In the genomic region with DNA sequence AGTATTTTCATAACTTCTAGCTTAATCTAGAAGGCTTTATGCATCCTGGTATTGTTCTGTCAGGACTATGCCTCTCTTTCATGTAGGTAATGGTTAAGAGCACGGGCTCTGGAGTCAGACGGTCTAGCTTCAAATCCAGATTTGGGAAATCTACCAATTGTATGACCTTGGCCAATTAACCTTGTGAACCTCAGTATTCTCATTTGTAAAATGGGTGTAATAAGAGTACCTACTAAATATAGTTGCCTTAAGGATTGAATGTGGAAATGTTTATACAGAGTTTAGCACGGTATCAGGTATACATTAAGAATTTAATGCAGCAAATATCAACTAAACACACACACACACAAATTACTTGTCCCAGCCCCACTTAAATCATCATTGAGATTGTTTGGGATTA, we compare ENCODE assay signal across 16 cellular contexts.
DNase-seq lines count a peak whose midpoint lies in the region; ATAC-seq and TF ChIP-seq lines count a peak whose summit lies in the region.
"Had no signal": no experiment of that assay in that cellular context is flagged by ENCODE, and none has a peak within 500 bp of the region (broad histone marks: within the 10 kb centered on the region; RNA-seq: fewer than 3 reads in every experiment).

No MANE protein-coding gene starts in this region.

- no peaks in the 10 kb centered on the region for H3K36me3 ChIP-seq in left ventricle myocardium inferior
- no peaks in the 10 kb centered on the region for H3K36me3 ChIP-seq in mesodermal cell (ENCODE audit: control insufficient read depth, insufficient read depth, low read length)
- H3K36me3 ChIP-seq in subcutaneous abdominal adipose tissue (ENCODE audit: control insufficient read depth in 5 of 5, insufficient read depth in 5 of 5, low read length in 5 of 5), result no peaks in the 10 kb centered on the region
- H3K36me3 ChIP-seq: SJCRH30 had no signal

- H3K9me3 Mint-ChIP-seq in WTC11, result peaks cover 11% of the 10 kb centered on the region

- CTCF ChIA-PET in WTC11 (lab: Charles Lee), result no interaction called here

- POLR2A ChIA-PET in WTC11 (lab: Charles Lee), result no interaction called here

- intact Hi-C loops in left ventricle myocardium inferior (cut with micrococcal nuclease), result no loop called here
- intact Hi-C loops in left cardiac atrium (cut with DNase I), result no loop called here

- no peak overlapping the region for H3K9ac ChIP-seq in subcutaneous abdominal adipose tissue (ENCODE audit: low read length in 5 of 5)

- TF ChIP-seq CTCF in left ventricle myocardium inferior (IDR thresholded peaks at IDR 0.05; ENCODE audit: borderline replicate concordance), result no peak
- no peak for TF ChIP-seq CTCF in WTC11 (IDR thresholded peaks at IDR 0.05)

- H3K4me3 ChIP-seq in left ventricle myocardium inferior (no peak overlapping the region), mesodermal cell (ENCODE audit: extremely low read depth, insufficient read depth, low read length, poor library complexity, severe bottlenecking) (no peak overlapping the region), subcutaneous abdominal adipose tissue (ENCODE audit: low read depth in 1 of 5, low read length in 5 of 5) (no peak overlapping the region)
- H3K4me3 ChIP-seq: SJCRH30 had no signal

- H3K4me1 Mint-ChIP-seq in WTC11, result peaks cover 45% of the 10 kb centered on the region

- no CpG with 5 or more reads among the region's 3 CpGs for WGBS in mesodermal cell (ENCODE audit: insufficient coverage in 2 of 2), 2 experiments

- H3K4me3 Mint-ChIP-seq in WTC11, result no peak overlapping the region
- H3K4me3 Mint-ChIP-seq: CD8-positive, alpha-beta T cell had no signal

- ATAC-seq in left cardiac atrium, result no peak
- ATAC-seq in WTC11, result no peak
- ATAC-seq: CD8-positive, alpha-beta T cell had no signal

- H3K27ac ChIP-seq in left ventricle myocardium inferior (replicated peaks) (peak overlapping the region; percentile 62), mesodermal cell (ENCODE audit: low read depth, low read length, severe bottlenecking) (peak overlapping the region; percentile 38), subcutaneous abdominal adipose tissue (ENCODE audit: low read depth, low read length) (peak overlapping the region; percentile 76)
- H3K27ac ChIP-seq: SJCRH30 had no signal

- H3K27me3 ChIP-seq in left ventricle myocardium inferior (ENCODE audit: low read depth), result no peaks in the 10 kb centered on the region
- no peaks in the 10 kb centered on the region for H3K27me3 ChIP-seq in subcutaneous abdominal adipose tissue (ENCODE audit: control insufficient read depth in 5 of 5, insufficient read depth in 4 of 5, low read length in 5 of 5)
- H3K27me3 ChIP-seq: SJCRH30 had no signal

- H3K9me3 ChIP-seq in left ventricle myocardium inferior (replicated peaks), result peaks cover 5% of the 10 kb centered on the region
- no peaks in the 10 kb centered on the region for H3K9me3 ChIP-seq in mesodermal cell (ENCODE audit: control insufficient read depth, low read length)
- H3K9me3 ChIP-seq in subcutaneous abdominal adipose tissue (ENCODE audit: control insufficient read depth in 5 of 5, low read length in 5 of 5), result peaks cover 0 to 3% (median 0%) of the 10 kb centered on the region in 5 donors
- H3K9me3 ChIP-seq: SJCRH30 had no signal

- H3K4me1 ChIP-seq in left ventricle myocardium inferior, result peaks cover 32% of the 10 kb centered on the region
- H3K4me1 ChIP-seq in mesodermal cell (ENCODE audit: control insufficient read depth, insufficient read depth, low read length, poor library complexity, severe bottlenecking), result peaks cover 7% of the 10 kb centered on the region
- peaks cover 5 to 26% (median 13%) of the 10 kb centered on the region in 5 donors for H3K4me1 ChIP-seq in subcutaneous abdominal adipose tissue (ENCODE audit: control insufficient read depth in 5 of 5, insufficient read depth in 5 of 5, low read length in 5 of 5)

- H3K27me3 Mint-ChIP-seq in WTC11 (ENCODE audit: low read depth), result no peaks in the 10 kb centered on the region; the same call in 1 of the 2 replicates

- H3K36me3 Mint-ChIP-seq in WTC11, result 0 out of 2 replicates have a peak, but pooled peaks cover 3% of the 10 kb centered on the region
- H3K36me3 Mint-ChIP-seq: CD8-positive, alpha-beta T cell had no signal

- no peak for DNase-seq in left ventricle myocardium inferior
- DNase-seq in left cardiac atrium, result no peak
- no peak for DNase-seq in WTC11 (ENCODE audit: low spot score)
- no peak for DNase-seq in 8988T
- DNase-seq in HuH-7.5 (ENCODE audit: low spot score), result no peak
- no peak for DNase-seq in stimulated activated CD4-positive, alpha-beta T cell treated with anti-CD3 and anti-CD28 coated beads, Interleukin-2, amount 100 ng/mL, for 48 hours
- DNase-seq: CD8-positive, alpha-beta T cell; DND-41; GDM1; Kasumi-1; NCI-H1436; NCI-H2081; NCI-H510A treated with DMSO at 0.1 percent for 48 hours had no signal

- H3K27ac Mint-ChIP-seq in WTC11, result no peak overlapping the region
- H3K27ac Mint-ChIP-seq: CD8-positive, alpha-beta T cell had no signal

TF ChIP-seq in WTC11, 78 proteins besides CTCF, POLR2A, EP300 and RAD21:
- TF ChIP-seq ESRRA (CRISPR knock-in tag; IDR thresholded peaks at IDR 0.05; ENCODE audit: borderline replicate concordance), result peak; percentile 47; the same call in 1 of the 2 replicates
- TF ChIP-seq GABPB1 (CRISPR knock-in tag; IDR thresholded peaks at IDR 0.05), result no peak
